16 cellular contexts compared by ENCODE assay signal in genomic region chr12:54689034-54689372, GRCh38.
"Had no signal": no experiment of that assay in that cellular context is flagged by ENCODE, and none has a peak within 500 bp of the region (broad histone marks: within the 10 kb centered on the region; RNA-seq: fewer than 3 reads in every experiment).

No MANE protein-coding gene starts in this region.

- FAIRE-seq: keratinocyte had no signal

- DNase-seq: activated CD4-positive, alpha-beta memory T cell treated with anti-CD3 and anti-CD28 coated beads, Interleukin-2, amount 10 ng/mL, durations not matched to agents 7 days and 5 days; activated CD4-positive, alpha-beta T cell treated with anti-CD3 and anti-CD28 coated beads for 1 hour; activated gamma-delta T cell treated with Interleukin-2 at 50 U/mL for 16 hours; activated naive CD8-positive, alpha-beta T cell treated with anti-CD3 and anti-CD28 coated beads, Interleukin-2, amount 10 ng/mL, durations not matched to agents 7 days and 5 days; activated T-cell treated with anti-CD3 and anti-CD28 coated beads, Interleukin-2, amount 50 U/mL, for 48 hours; anterior cingulate cortex; esophagus squamous epithelium; foreskin fibroblast; head of caudate nucleus; left ventricle myocardium superior; retina; stimulated activated CD4-positive, alpha-beta T cell treated with anti-CD3 and anti-CD28 coated beads, Interleukin-4, amount 100 ng/mL, for 1 hour; stimulated activated CD8-positive, alpha-beta memory T cell treated with anti-CD3 and anti-CD28 coated beads, Interleukin-4, amount 100 ng/mL, for 48 hours; stimulated activated naive CD8-positive, alpha-beta T cell treated with anti-CD3 and anti-CD28 coated beads, Interleukin-15, Interleukin-2, amounts not matched to agents 100 U/mL and 50 U/mL, for 24 hours; upper lobe of left lung had no signal
